In the genomic region with DNA sequence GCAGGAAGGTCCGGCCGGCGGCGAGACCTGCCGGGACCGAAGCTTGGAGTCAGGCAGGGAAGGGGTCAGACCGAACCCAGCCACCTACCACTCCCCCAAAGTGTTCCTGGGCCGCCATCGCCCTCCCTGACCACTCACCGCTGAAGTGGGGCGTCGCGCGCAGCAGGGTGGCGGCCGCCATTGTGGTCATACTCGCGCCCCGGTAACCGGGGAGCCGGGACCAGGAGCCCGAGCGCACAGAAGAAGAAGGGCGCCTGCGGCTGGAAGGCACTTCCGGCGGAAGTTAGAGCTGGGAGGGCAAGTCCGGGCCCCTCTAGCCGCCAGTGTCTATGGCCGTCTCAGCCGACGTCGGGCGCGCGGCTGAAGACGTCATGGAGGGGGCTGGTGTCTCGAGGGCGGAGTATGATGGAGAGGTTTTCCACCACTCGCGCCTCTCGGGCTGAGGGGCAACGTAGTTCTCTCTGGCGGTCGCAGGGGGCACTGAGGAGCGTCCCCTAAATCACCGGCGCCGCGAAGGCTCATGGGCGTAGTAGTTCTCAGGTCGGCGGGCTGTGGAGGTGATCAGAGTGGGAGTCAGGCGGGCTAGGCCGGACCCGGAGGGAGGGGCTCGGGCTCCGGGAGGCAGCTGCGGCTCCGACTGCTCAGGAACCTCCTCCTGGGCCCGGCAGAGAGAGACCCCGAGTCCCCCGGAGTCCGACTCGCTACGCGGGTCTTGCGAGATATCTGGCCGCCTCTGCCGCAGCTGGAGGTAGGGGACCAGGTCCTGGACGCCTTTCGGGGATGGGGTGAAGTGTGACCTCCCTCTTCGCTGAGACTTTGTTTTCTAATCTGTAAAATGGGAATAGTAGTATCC, we compare ENCODE assay signal across 8 cellular contexts. TPM values are rescaled to one million over a fixed set of nuclear protein-coding genes. Genes with fewer than 3 reads are reported as not detected.
DNase-seq lines count a peak whose midpoint lies in the region; ATAC-seq and TF ChIP-seq lines count a peak whose summit lies in the region.

A gene (minus strand): TSS at position 269 of the 853 bp plus-strand sequence. CDS start 79 bp downstream, at position 190.

- H3K4me1 ChIP-seq in esophagus (ENCODE audit: control insufficient read depth in 2 of 2, insufficient read depth in 2 of 2, low read length in 1 of 2) (peaks cover 4 to 17% of the 10 kb centered on the region in 2 donors), muscle layer of colon (ENCODE audit: insufficient read depth, low read length) (peaks cover 19% of the 10 kb centered on the region)

- H3K9me3 Mint-ChIP-seq in activated T-cell treated with anti-CD3 and anti-CD28 coated beads, Interleukin-2, amount 50 U/mL, for 4 hours = no peaks in the 10 kb centered on the region

- H3K27ac ChIP-seq in esophagus (ENCODE audit: low read depth in 2 of 2, low read length in 1 of 2) (peak within 1 kb of the TSS; percentile 86 to 92), muscle layer of colon (ENCODE audit: low read depth, low read length) (peak within 1 kb of the TSS; percentile 94)

- H3K36me3 ChIP-seq in esophagus (ENCODE audit: control insufficient read depth in 2 of 2, insufficient read depth in 2 of 2, low read length in 1 of 2) (peaks cover 16 to 30% of the 10 kb centered on the region in 2 donors), muscle layer of colon (ENCODE audit: insufficient read depth, low read length) (peaks cover 29% of the 10 kb centered on the region)

- H3K4me3 Mint-ChIP-seq in activated T-cell treated with anti-CD3 and anti-CD28 coated beads, Interleukin-2, amount 50 U/mL, for 4 hours = peak within 1 kb of the TSS; percentile 97

- peak within 1 kb of the TSS; percentile 93 for H3K9ac ChIP-seq in muscle layer of colon (ENCODE audit: low read length)

- WGBS in esophagus, 2 donors = 0% methylated on average over 61 to 73 of the region's 73 CpGs

- no peaks in the 10 kb centered on the region for H3K27me3 Mint-ChIP-seq in activated T-cell treated with anti-CD3 and anti-CD28 coated beads, Interleukin-2, amount 50 U/mL, for 4 hours (ENCODE audit: low read depth)

- in situ Hi-C loops in KBM-7 (cut with MboI; ENCODE audit: low pct_unique_long_range_greater_than_20kb, low sequenced_read_pairs) = no loop called here

- H3K27me3 ChIP-seq in esophagus (ENCODE audit: control insufficient read depth in 1 of 2, insufficient read depth in 2 of 2, low read length in 2 of 2) (no peaks in the 10 kb centered on the region), muscle layer of colon (ENCODE audit: control insufficient read depth in 1 of 2, insufficient read depth in 2 of 2, low read length in 2 of 2) (no peaks in the 10 kb centered on the region)

- peak; percentile 91 for ATAC-seq in GM21619 (IDR thresholded peaks at IDR 0.05; ENCODE audit: unreplicated experiment)
- ATAC-seq in activated T-cell treated with anti-CD3 and anti-CD28 coated beads, Interleukin-2, amount 50 U/mL, for 4 hours = peak; percentile 92 to 95

- DNase-seq in DMS53 (lab: John Stamatoyannopoulos, UW) = peak; percentile 98
- DNase-seq in KBM-7 = peak; percentile 100
- peak; percentile 97 for DNase-seq in activated T-cell treated with anti-CD3 and anti-CD28 coated beads, Interleukin-2, amount 50 U/mL, for 4 hours
- peak; percentile 96 to 98 for DNase-seq in stimulated activated CD8-positive, alpha-beta memory T cell treated with anti-CD3 and anti-CD28 coated beads, Interleukin-7, amount 100 ng/mL, for 4 hours (ENCODE audit: low read depth in 2 of 2)

- H3K4me3 ChIP-seq in esophagus (ENCODE audit: low read depth in 1 of 2, low read length in 2 of 2) = peak within 1 kb of the TSS; percentile 84 to 99
- H3K4me3 ChIP-seq in muscle layer of colon (ENCODE audit: low read depth in 1 of 2, low read length in 2 of 2) = peak within 1 kb of the TSS; percentile 75 to 89

- H3K9me3 ChIP-seq in esophagus (ENCODE audit: control insufficient read depth in 2 of 2, insufficient read depth in 1 of 2, low read depth in 1 of 2, low read length in 1 of 2) = no peaks in the 10 kb centered on the region
- no peaks in the 10 kb centered on the region for H3K9me3 ChIP-seq in muscle layer of colon (ENCODE audit: low read length)

- H3K4me1 Mint-ChIP-seq in activated T-cell treated with anti-CD3 and anti-CD28 coated beads, Interleukin-2, amount 50 U/mL, for 4 hours (ENCODE audit: low read depth) = peaks cover 30% of the 10 kb centered on the region

- H3K36me3 Mint-ChIP-seq in activated T-cell treated with anti-CD3 and anti-CD28 coated beads, Interleukin-2, amount 50 U/mL, for 4 hours (ENCODE audit: insufficient read depth) = peaks cover 33% of the 10 kb centered on the region

TF ChIP-seq in PFSK-1, 5 proteins besides CTCF, POLR2A, EP300 and RAD21:
- TF ChIP-seq TAF1 (IDR thresholded peaks at IDR 0.05; ENCODE audit: borderline replicate concordance, insufficient read depth, low read length) (peak; percentile 63), POLR2AphosphoS5 (IDR thresholded peaks at IDR 0.05; ENCODE audit: low read depth, low read length) (peak; percentile 77), FOXP2 (optimal IDR thresholded peaks at IDR 0.05; ENCODE audit: borderline replicate concordance, extremely low read depth, extremely low read length, insufficient read depth) (peak; percentile 34), SIN3A (IDR thresholded peaks at IDR 0.05; ENCODE audit: borderline replicate concordance, insufficient read depth, low read length) (no peak)
TF ChIP-seq in PFSK-1: peak in this region for 3.

RNA-seq across cellular contexts. Expression of the gene that starts here (rescaled TPM):
- polyA plus RNA-seq in PFSK-1 (2012; ENCODE audit: insufficient read length, low read depth) = 326 TPM
- 100 to 1,000 TPM; 459 to 515 (median 499) TPM for total RNA-seq in activated T-cell treated with anti-CD3 and anti-CD28 coated beads, Interleukin-2, amount 50 U/mL, for 4 hours
- polyA plus RNA-seq in esophagus = 100 to 1,000 TPM; 175 to 188 TPM

Comparison
In these comparisons a context has a peak if more than half of its experiments do, and no peak if none do; other contexts are left out.
1. Peak in every context shown above with its lines: DNase-seq, ATAC-seq, H3K4me3 ChIP-seq and H3K27ac ChIP-seq.